ENCODE assay signal across 17 cellular contexts in genomic region chr10:106857213-106857612, GRCh38.
DNase-seq lines count a peak whose midpoint lies in the region; ATAC-seq and TF ChIP-seq lines count a peak whose summit lies in the region.
"Had no signal": no experiment of that assay in that cellular context is flagged by ENCODE, and none has a peak within 500 bp of the region (broad histone marks: within the 10 kb centered on the region; RNA-seq: fewer than 3 reads in every experiment).

No MANE protein-coding gene starts in this region.

- no peaks in the 10 kb centered on the region for H3K4me1 Mint-ChIP-seq in neural progenitor cell
- H3K4me1 Mint-ChIP-seq: CD8-positive, alpha-beta memory T cell; IgD-negative memory B cell had no signal

- peaks cover 0 to 2% of the 10 kb centered on the region in 2 donors for H3K9me3 ChIP-seq in left lung
- H3K9me3 ChIP-seq in neural progenitor cell (ENCODE audit: low read depth) = peaks cover 5% of the 10 kb centered on the region

- no peak overlapping the region for H3K4me2 ChIP-seq in neural progenitor cell
- H3K4me2 ChIP-seq: BLaER1 had no signal

- no peaks in the 10 kb centered on the region for H3K79me2 ChIP-seq in neural progenitor cell (ENCODE audit: low read depth)

- H3K27ac ChIP-seq in left lung = no peak overlapping the region
- H3K27ac ChIP-seq in neural progenitor cell = no peak overlapping the region
- H3K27ac ChIP-seq: 22Rv1, BLaER1 had no signal

- DNase-seq in Ammon's horn (ENCODE audit: low spot score) = peak; percentile 40
- DNase-seq in RPMI8226 = peak; percentile 20
- peak; percentile 19 for DNase-seq in medulla oblongata (ENCODE audit: extremely low spot score)
- DNase-seq in left lung = no peak
- no peak for DNase-seq in activated CD4-positive, alpha-beta T cell treated with anti-CD3 and anti-CD28 coated beads for 1 hour
- DNase-seq in neural progenitor cell (ENCODE audit: low spot score) = no peak
- DNase-seq in activated CD8-positive, alpha-beta memory T cell treated with anti-CD3 and anti-CD28 coated beads, Interleukin-2, amount 50 U/mL, for 48 hours = no peak
- DNase-seq: Caco-2; CD8-positive, alpha-beta memory T cell; DND-41; GDM1; H7; KG1 had no signal

- no peak for TF ChIP-seq CTCF in left lung (IDR thresholded peaks at IDR 0.05)
- no peak for TF ChIP-seq CTCF in neural progenitor cell (IDR thresholded peaks at IDR 0.05)

- H3K9ac ChIP-seq in neural progenitor cell = no peak overlapping the region
- H3K9ac ChIP-seq: BLaER1 had no signal

- H3K27me3 ChIP-seq in left lung = no peaks in the 10 kb centered on the region
- H3K27me3 ChIP-seq in neural progenitor cell = no peaks in the 10 kb centered on the region
- H3K27me3 ChIP-seq: BLaER1 had no signal

- H4K20me1 ChIP-seq in neural progenitor cell (ENCODE audit: low read depth) = no peaks in the 10 kb centered on the region
- H4K20me1 ChIP-seq: BLaER1 had no signal

- no peaks in the 10 kb centered on the region for H3K27me3 Mint-ChIP-seq in neural progenitor cell (ENCODE audit: insufficient read depth, low read depth)
- H3K27me3 Mint-ChIP-seq: CD8-positive, alpha-beta memory T cell; IgD-negative memory B cell had no signal

- no peak overlapping the region for H2AFZ ChIP-seq in neural progenitor cell (replicated peaks)

- no peaks in the 10 kb centered on the region for H3F3A ChIP-seq in neural progenitor cell (ENCODE audit: low read depth)

- H3K9me3 Mint-ChIP-seq in neural progenitor cell = peaks cover 22% of the 10 kb centered on the region

- H3K36me3 ChIP-seq in left lung (no peaks in the 10 kb centered on the region), neural progenitor cell (peaks cover 9% of the 10 kb centered on the region)
- H3K36me3 ChIP-seq: BLaER1 had no signal

- H3K4me3 ChIP-seq in left lung = no peak overlapping the region
- H3K4me3 ChIP-seq in neural progenitor cell = no peak overlapping the region
- H3K4me3 ChIP-seq: BLaER1 had no signal

- no peaks in the 10 kb centered on the region for H3K4me1 ChIP-seq in left lung
- no peaks in the 10 kb centered on the region for H3K4me1 ChIP-seq in neural progenitor cell
- H3K4me1 ChIP-seq: BLaER1, Caco-2 had no signal

- intact Hi-C loops in left lung (cut with DNase I) = no loop called here

- no peak overlapping the region for H3K27ac Mint-ChIP-seq in neural progenitor cell
- H3K27ac Mint-ChIP-seq: CD8-positive, alpha-beta memory T cell; IgD-negative memory B cell had no signal

- no peak overlapping the region for H3K4me3 Mint-ChIP-seq in neural progenitor cell
- H3K4me3 Mint-ChIP-seq: CD8-positive, alpha-beta memory T cell; IgD-negative memory B cell had no signal

- ATAC-seq in GM19324 (IDR thresholded peaks at IDR 0.05; ENCODE audit: low FRiP score, unreplicated experiment) (peak; percentile 57), left lung (no peak)

- H3K36me3 Mint-ChIP-seq in neural progenitor cell = no peaks in the 10 kb centered on the region
- H3K36me3 Mint-ChIP-seq: CD8-positive, alpha-beta memory T cell; IgD-negative memory B cell had no signal

Comparison
In these comparisons a context has a peak if more than half of its experiments do, and no peak if none do; other contexts are left out.
1. DNase-seq: peak in Ammon's horn (single experiment), RPMI8226 (single experiment) and medulla oblongata (single experiment); none in left lung (0 of 2), activated CD4-positive, alpha-beta T cell treated with anti-CD3 and anti-CD28 coated beads for 1 hour (single experiment), neural progenitor cell (single experiment) and activated CD8-positive, alpha-beta memory T cell treated with anti-CD3 and anti-CD28 coated beads, Interleukin-2, amount 50 U/mL, for 48 hours (single experiment).